ENCODE assay signal across 9 cellular contexts in genomic region chr18:46042571-46043123, GRCh38. TPM values are rescaled to one million over a fixed set of nuclear protein-coding genes. Genes with fewer than 3 reads are reported as not detected.
DNase-seq lines count a peak whose midpoint lies in the region; ATAC-seq and TF ChIP-seq lines count a peak whose summit lies in the region.
"Had no signal": no experiment of that assay in that cellular context is flagged by ENCODE, and none has a peak within 500 bp of the region (broad histone marks: within the 10 kb centered on the region; RNA-seq: fewer than 3 reads in every experiment).

No MANE protein-coding gene starts in this region.

- POLR2A ChIA-PET in activated CD8-positive, alpha-beta T cell treated with anti-CD3 and anti-CD28 coated beads for 36 hours (lab: Charles Lee), result interaction anchor here (0.9 kb wide), 1 partner anchor 19 kb away, joined by 4 read pairs; no protein-coding TSS in a partner anchor

- H3K9me3 Mint-ChIP-seq in activated CD8-positive, alpha-beta T cell treated with anti-CD3 and anti-CD28 coated beads for 36 hours, result no peaks in the 10 kb centered on the region
- no peaks in the 10 kb centered on the region for H3K9me3 Mint-ChIP-seq in osteocyte (ENCODE audit: unreplicated experiment)

- CTCF ChIA-PET in activated CD8-positive, alpha-beta T cell treated with anti-CD3 and anti-CD28 coated beads for 36 hours (lab: Charles Lee), result interaction anchor here (0.8 to 3.4 kb wide), 2 partner anchors 15 to 31 kb away, joined by 3 to 13 read pairs; no protein-coding TSS in a partner anchor

- ATAC-seq in activated CD8-positive, alpha-beta T cell treated with anti-CD3 and anti-CD28 coated beads for 36 hours, result peak; percentile 83
- ATAC-seq in HG03521 (IDR thresholded peaks at IDR 0.05; ENCODE audit: unreplicated experiment), result no peak

- peaks cover 0 to 8% (median 0%) of the 10 kb centered on the region in 11 experiments; a peak in 1 of 22 replicates for H3K27me3 ChIP-seq in BLaER1 treated with 17β-estradiol and CSF1 and Interleukin-3, amounts not matched to agents 10 nM and 100 nM
- no peaks in the 10 kb centered on the region for H3K27me3 ChIP-seq in iPS-20b (ENCODE audit: insufficient read depth, low read length)

- H3K36me3 ChIP-seq in BLaER1 treated with 17β-estradiol and CSF1 and Interleukin-3, amounts not matched to agents 10 nM and 100 nM, result no peaks in the 10 kb centered on the region
- H3K36me3 ChIP-seq in iPS-20b (ENCODE audit: insufficient read depth, low read depth, low read length), result no peaks in the 10 kb centered on the region

- H3K27me3 Mint-ChIP-seq in activated CD8-positive, alpha-beta T cell treated with anti-CD3 and anti-CD28 coated beads for 36 hours, result no peaks in the 10 kb centered on the region
- no peaks in the 10 kb centered on the region for H3K27me3 Mint-ChIP-seq in osteocyte (ENCODE audit: unreplicated experiment)

- peak overlapping the region; percentile 21 for H3K4me3 Mint-ChIP-seq in activated CD8-positive, alpha-beta T cell treated with anti-CD3 and anti-CD28 coated beads for 36 hours
- no peak overlapping the region for H3K4me3 Mint-ChIP-seq in osteocyte (ENCODE audit: unreplicated experiment)

- H3K27ac ChIP-seq in BLaER1 treated with 17β-estradiol and CSF1 and Interleukin-3, amounts not matched to agents 10 nM and 100 nM, result peak overlapping the region in 1 of 11 experiments; percentile 9; a peak in 1 of 22 replicates
- no peak overlapping the region for H3K27ac ChIP-seq in iPS-20b (ENCODE audit: low read length)

- TF ChIP-seq RAD21 in Ishikawa (IDR thresholded peaks at IDR 0.05; ENCODE audit: low read depth), result no peak

- intact Hi-C loops in activated CD8-positive, alpha-beta T cell treated with anti-CD3 and anti-CD28 coated beads for 36 hours (cut with micrococcal nuclease), result no loop called here
- intact Hi-C loops in head of caudate nucleus (cut with DNase I), result no loop called here

- H3K9ac ChIP-seq in BLaER1 treated with 17β-estradiol and CSF1 and Interleukin-3, amounts not matched to agents 10 nM and 100 nM, result no peak overlapping the region
- H3K9ac ChIP-seq in iPS-20b (ENCODE audit: low read depth, low read length), result no peak overlapping the region

- peaks cover 11% of the 10 kb centered on the region for H3K36me3 Mint-ChIP-seq in activated CD8-positive, alpha-beta T cell treated with anti-CD3 and anti-CD28 coated beads for 36 hours (ENCODE audit: low read depth)
- H3K36me3 Mint-ChIP-seq in osteocyte (ENCODE audit: unreplicated experiment), result peaks cover 6% of the 10 kb centered on the region

- peaks cover 14 to 30% (median 21%) of the 10 kb centered on the region in 10 experiments for H3K4me1 ChIP-seq in BLaER1 treated with 17β-estradiol and CSF1 and Interleukin-3, amounts not matched to agents 10 nM and 100 nM
- peaks cover 9% of the 10 kb centered on the region; the same call in 1 of the 2 replicates for H3K4me1 ChIP-seq in iPS-20b (ENCODE audit: insufficient read depth, low read length)

- DNase-seq in activated CD8-positive, alpha-beta T cell treated with anti-CD3 and anti-CD28 coated beads for 36 hours, result peak; percentile 64
- DNase-seq in head of caudate nucleus (no peak), osteocyte (ENCODE audit: extremely low spot score, unreplicated experiment) (no peak), amniotic stem cell (lab: John Stamatoyannopoulos, UW) (no peak)
- DNase-seq: NCI-H446 had no signal

- peak overlapping the region; percentile 41 to 80 (median 55) for H3K4me2 ChIP-seq in BLaER1 treated with 17β-estradiol and CSF1 and Interleukin-3, amounts not matched to agents 10 nM and 100 nM

- peak overlapping the region; percentile 40 for H3K27ac Mint-ChIP-seq in activated CD8-positive, alpha-beta T cell treated with anti-CD3 and anti-CD28 coated beads for 36 hours
- no peak overlapping the region for H3K27ac Mint-ChIP-seq in osteocyte (ENCODE audit: unreplicated experiment)

- peaks cover 39% of the 10 kb centered on the region for H3K4me1 Mint-ChIP-seq in activated CD8-positive, alpha-beta T cell treated with anti-CD3 and anti-CD28 coated beads for 36 hours (ENCODE audit: low read depth)
- peaks cover 3% of the 10 kb centered on the region for H3K4me1 Mint-ChIP-seq in osteocyte (ENCODE audit: unreplicated experiment)

- TF ChIP-seq EP300 in Ishikawa (IDR thresholded peaks at IDR 0.05; ENCODE audit: borderline replicate concordance), result peak; percentile 61; the same call in 1 of the 2 replicates

- no peaks in the 10 kb centered on the region; a peak in 1 of 22 replicates for H4K20me1 ChIP-seq in BLaER1 treated with 17β-estradiol and CSF1 and Interleukin-3, amounts not matched to agents 10 nM and 100 nM

- H3K9me3 ChIP-seq in BLaER1 treated with 17β-estradiol and CSF1 and Interleukin-3, amounts not matched to agents 10 nM and 100 nM (replicated peaks in 1 of 11), result peaks cover 0 to 4% (median 0%) of the 10 kb centered on the region in 11 experiments; a peak in 2 of 22 replicates
- no peaks in the 10 kb centered on the region for H3K9me3 ChIP-seq in iPS-20b (ENCODE audit: insufficient read depth, low read depth, low read length)

- no peak overlapping the region for H3K4me3 ChIP-seq in BLaER1 treated with 17β-estradiol and CSF1 and Interleukin-3, amounts not matched to agents 10 nM and 100 nM
- H3K4me3 ChIP-seq in iPS-20b (ENCODE audit: low read length), result 0 out of 2 replicates have a peak overlapping the region, but pooled peaks have one; percentile 9

- TF ChIP-seq CTCF in activated CD8-positive, alpha-beta T cell treated with anti-CD3 and anti-CD28 coated beads for 36 hours (IDR thresholded peaks at IDR 0.05), result no peak
- no peak for TF ChIP-seq CTCF in osteocyte (IDR thresholded peaks at IDR 0.05)

TF ChIP-seq in Ishikawa, 13 proteins besides CTCF, POLR2A, EP300 and RAD21:
- TF ChIP-seq NFIC (IDR thresholded peaks at IDR 0.05) (peak; percentile 71), CEBPB (IDR thresholded peaks at IDR 0.05) (no peak), FOXM1 (IDR thresholded peaks at IDR 0.05; ENCODE audit: borderline replicate concordance, low read depth) (no peak), TEAD4 (IDR thresholded peaks at IDR 0.05) (peak; percentile 78), TCF12 (IDR thresholded peaks at IDR 0.05; ENCODE audit: low read depth) (0 out of 2 replicates have a peak, but pooled peaks have one; percentile 30), ZBTB7A (IDR thresholded peaks at IDR 0.05; ENCODE audit: low read depth) (no peak), USF1 (IDR thresholded peaks at IDR 0.05) (no peak), YY1 (IDR thresholded peaks at IDR 0.05; ENCODE audit: low read depth) (0 out of 2 replicates have a peak, but pooled peaks have one; percentile 21)
- TF ChIP-seq, protein P1, sequence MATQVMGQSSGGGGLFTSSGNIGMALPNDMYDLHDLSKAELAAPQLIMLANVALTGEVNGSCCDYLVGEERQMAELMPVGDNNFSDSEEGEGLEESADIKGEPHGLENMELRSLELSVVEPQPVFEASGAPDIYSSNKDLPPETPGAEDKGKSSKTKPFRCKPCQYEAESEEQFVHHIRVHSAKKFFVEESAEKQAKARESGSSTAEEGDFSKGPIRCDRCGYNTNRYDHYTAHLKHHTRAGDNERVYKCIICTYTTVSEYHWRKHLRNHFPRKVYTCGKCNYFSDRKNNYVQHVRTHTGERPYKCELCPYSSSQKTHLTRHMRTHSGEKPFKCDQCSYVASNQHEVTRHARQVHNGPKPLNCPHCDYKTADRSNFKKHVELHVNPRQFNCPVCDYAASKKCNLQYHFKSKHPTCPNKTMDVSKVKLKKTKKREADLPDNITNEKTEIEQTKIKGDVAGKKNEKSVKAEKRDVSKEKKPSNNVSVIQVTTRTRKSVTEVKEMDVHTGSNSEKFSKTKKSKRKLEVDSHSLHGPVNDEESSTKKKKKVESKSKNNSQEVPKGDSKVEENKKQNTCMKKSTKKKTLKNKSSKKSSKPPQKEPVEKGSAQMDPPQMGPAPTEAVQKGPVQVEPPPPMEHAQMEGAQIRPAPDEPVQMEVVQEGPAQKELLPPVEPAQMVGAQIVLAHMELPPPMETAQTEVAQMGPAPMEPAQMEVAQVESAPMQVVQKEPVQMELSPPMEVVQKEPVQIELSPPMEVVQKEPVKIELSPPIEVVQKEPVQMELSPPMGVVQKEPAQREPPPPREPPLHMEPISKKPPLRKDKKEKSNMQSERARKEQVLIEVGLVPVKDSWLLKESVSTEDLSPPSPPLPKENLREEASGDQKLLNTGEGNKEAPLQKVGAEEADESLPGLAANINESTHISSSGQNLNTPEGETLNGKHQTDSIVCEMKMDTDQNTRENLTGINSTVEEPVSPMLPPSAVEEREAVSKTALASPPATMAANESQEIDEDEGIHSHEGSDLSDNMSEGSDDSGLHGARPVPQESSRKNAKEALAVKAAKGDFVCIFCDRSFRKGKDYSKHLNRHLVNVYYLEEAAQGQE (IDR thresholded peaks at IDR 0.05; ENCODE audit: low read depth), result no peak

RNA-seq across cellular contexts. Expression of gene PSTPIP2, which starts 29.4 kb away (rescaled TPM):
- total RNA-seq in activated CD8-positive, alpha-beta T cell treated with anti-CD3 and anti-CD28 coated beads for 36 hours, result 10 to 100 TPM; 17.8 TPM
- 4.5 TPM in 2 replicates for total RNA-seq in osteocyte

RNA-seq across cellular contexts. Expression of gene ATP5F1A, which starts 55.4 kb away (rescaled TPM):
- 100 to 1,000 TPM; 476 to 489 TPM for total RNA-seq in activated CD8-positive, alpha-beta T cell treated with anti-CD3 and anti-CD28 coated beads for 36 hours
- total RNA-seq in osteocyte, result 346 and 359 TPM in 2 replicates
